ENCODE assay signal across 12 cellular contexts in genomic region chr6:151393410-151393809, GRCh38. TPM values are rescaled to one million over a fixed set of nuclear protein-coding genes. Genes with fewer than 3 reads are reported as not detected.
DNase-seq lines count a peak whose midpoint lies in the region; ATAC-seq and TF ChIP-seq lines count a peak whose summit lies in the region.
"Had no signal": no experiment of that assay in that cellular context is flagged by ENCODE, and none has a peak within 500 bp of the region (broad histone marks: within the 10 kb centered on the region; RNA-seq: fewer than 3 reads in every experiment).

No MANE protein-coding gene starts in this region.

- no peaks in the 10 kb centered on the region for H3K9me2 ChIP-seq in OCI-LY7 (ENCODE audit: insufficient read depth, low read length)

- H3K9ac ChIP-seq in rectal smooth muscle tissue (ENCODE audit: low read length), result no peak overlapping the region

- no peaks in the 10 kb centered on the region for H3K9me3 ChIP-seq in OCI-LY7 (ENCODE audit: low read length)
- H3K9me3 ChIP-seq: adrenal gland had no signal

- no peak for ATAC-seq in effector memory CD8-positive, alpha-beta T cell (replicated peaks)
- no peak for ATAC-seq in sciatic nerve

- DNase-seq in activated CD4-positive, alpha-beta T cell treated with anti-CD3 and anti-CD28 coated beads, Interleukin-2, amount 10 ng/mL, durations not matched to agents 7 days and 5 days, result no peak
- no peak for DNase-seq in activated CD4-positive, alpha-beta T cell treated with anti-CD3 and anti-CD28 coated beads, Interleukin-2, amount 50 U/mL, for 48 hours
- DNase-seq in OCI-LY7 (ENCODE audit: low spot score) (no peak), sciatic nerve (ENCODE audit: low spot score) (no peak)
- no peak for DNase-seq in effector memory CD8-positive, alpha-beta T cell
- no peak for DNase-seq in effector CD8-positive, alpha-beta T cell (lab: John Stamatoyannopoulos, UW)
- DNase-seq in activated effector memory CD4-positive, alpha-beta T cell treated with anti-CD3 and anti-CD28 coated beads, Interleukin-2, amount 50 U/mL, for 16 hours, result no peak
- DNase-seq: adrenal gland, KBM-7, NCI-H526 treated with DMSO at 0.1 percent for 48 hours, small intestine had no signal

- H3K27me3 ChIP-seq in rectal smooth muscle tissue (ENCODE audit: control insufficient read depth, insufficient read depth, low read length), result no peaks in the 10 kb centered on the region
- H3K27me3 ChIP-seq: adrenal gland had no signal

- POLR2A ChIA-PET in activated CD4-positive, alpha-beta T cell treated with anti-CD3 and anti-CD28 coated beads, Interleukin-2, amount 10 ng/mL, durations not matched to agents 7 days and 5 days (lab: Charles Lee), result no interaction called here
- POLR2A ChIA-PET in OCI-LY7 (lab: Charles Lee), result interaction anchor here (0.6 to 1.0 kb wide), 3 partner anchors 9 to 791 kb away, joined by 3 to 4 read pairs (median 3); no protein-coding TSS in a partner anchor

- peak overlapping the region; percentile 81 for H3K4me2 ChIP-seq in OCI-LY7 (ENCODE audit: low read length)

- CTCF ChIA-PET in activated CD4-positive, alpha-beta T cell treated with anti-CD3 and anti-CD28 coated beads, Interleukin-2, amount 10 ng/mL, durations not matched to agents 7 days and 5 days (lab: Charles Lee), result interaction anchor here (0.6 to 3.4 kb wide), 3 partner anchors 12 to 83 kb away, joined by 3 to 17 read pairs (median 3); partner anchors contain the start of gene RMND1
- CTCF ChIA-PET in OCI-LY7 (lab: Charles Lee; ENCODE audit: unreplicated experiment), result no interaction called here

- no peak for TF ChIP-seq CTCF in OCI-LY7 (conservative IDR thresholded peaks at IDR 0.05; ENCODE audit: low read length)

- peak overlapping the region; percentile 98 for H3K27ac Mint-ChIP-seq in activated CD4-positive, alpha-beta T cell treated with anti-CD3 and anti-CD28 coated beads, Interleukin-2, amount 10 ng/mL, durations not matched to agents 7 days and 5 days
- peak overlapping the region; percentile 95 to 96 for H3K27ac Mint-ChIP-seq in effector memory CD8-positive, alpha-beta T cell

- H3K4me1 ChIP-seq in OCI-LY7 (ENCODE audit: insufficient read depth, low read length, poor library complexity, severe bottlenecking) (peaks cover 50% of the 10 kb centered on the region), rectal smooth muscle tissue (ENCODE audit: control insufficient read depth, insufficient read depth, low read length) (peaks cover 18% of the 10 kb centered on the region)

- peaks cover 48% of the 10 kb centered on the region for H4K20me1 ChIP-seq in OCI-LY7 (ENCODE audit: insufficient read depth, low read length)

- H3K36me3 Mint-ChIP-seq in activated CD4-positive, alpha-beta T cell treated with anti-CD3 and anti-CD28 coated beads, Interleukin-2, amount 10 ng/mL, durations not matched to agents 7 days and 5 days (ENCODE audit: low read depth), result peaks cover 41% of the 10 kb centered on the region
- H3K36me3 Mint-ChIP-seq in effector memory CD8-positive, alpha-beta T cell (ENCODE audit: insufficient read depth), result peaks cover 50% of the 10 kb centered on the region

- H3K4me3 ChIP-seq in OCI-LY7 (ENCODE audit: low read depth, low read length, poor library complexity, severe bottlenecking) (peak overlapping the region; percentile 99), rectal smooth muscle tissue (ENCODE audit: low read length) (no peak overlapping the region)

- no TSS peak for BruUV-seq in OCI-LY7 (replicated peaks; lab: Mats Ljungman, UMichigan)

- H3K4me1 Mint-ChIP-seq in activated CD4-positive, alpha-beta T cell treated with anti-CD3 and anti-CD28 coated beads, Interleukin-2, amount 10 ng/mL, durations not matched to agents 7 days and 5 days, result peaks cover 48% of the 10 kb centered on the region
- peaks cover 44 to 58% of the 10 kb centered on the region in 2 donors for H3K4me1 Mint-ChIP-seq in effector memory CD8-positive, alpha-beta T cell (ENCODE audit: low read depth in 2 of 2)

- no peaks in the 10 kb centered on the region for H3K27me3 Mint-ChIP-seq in activated CD4-positive, alpha-beta T cell treated with anti-CD3 and anti-CD28 coated beads, Interleukin-2, amount 10 ng/mL, durations not matched to agents 7 days and 5 days
- H3K27me3 Mint-ChIP-seq in effector memory CD8-positive, alpha-beta T cell, result no peaks in the 10 kb centered on the region

- peak overlapping the region; percentile 98 for H3K4me3 Mint-ChIP-seq in activated CD4-positive, alpha-beta T cell treated with anti-CD3 and anti-CD28 coated beads, Interleukin-2, amount 10 ng/mL, durations not matched to agents 7 days and 5 days
- peak overlapping the region; percentile 94 to 95 for H3K4me3 Mint-ChIP-seq in effector memory CD8-positive, alpha-beta T cell

- peaks cover 58% of the 10 kb centered on the region for H3K36me3 ChIP-seq in OCI-LY7 (ENCODE audit: insufficient read depth, low read length)
- H3K36me3 ChIP-seq in rectal smooth muscle tissue (ENCODE audit: control insufficient read depth, insufficient read depth, low read length), result no peaks in the 10 kb centered on the region
- H3K36me3 ChIP-seq: adrenal gland had no signal

- H3K27ac ChIP-seq in OCI-LY7 (ENCODE audit: low read depth, low read length, poor library complexity, severe bottlenecking) (no peak overlapping the region), rectal smooth muscle tissue (ENCODE audit: low read depth, low read length) (peak overlapping the region; percentile 6)

- peaks cover 81% of the 10 kb centered on the region for H3K79me2 ChIP-seq in OCI-LY7 (ENCODE audit: insufficient read depth, low read depth, low read length)

- intact Hi-C loops in OCI-LY7 (cut with micrococcal nuclease; ENCODE audit: unreplicated experiment) (loop anchor here (5.0 kb wide), 2 partner anchors 909 to 1589 kb away; partner anchors contain the start of gene FBXO5), sciatic nerve (cut with DNase I) (no loop called here)

- H2AFZ ChIP-seq in OCI-LY7 (ENCODE audit: low read length), result no peak overlapping the region

- no peaks in the 10 kb centered on the region for H3K9me3 Mint-ChIP-seq in activated CD4-positive, alpha-beta T cell treated with anti-CD3 and anti-CD28 coated beads, Interleukin-2, amount 10 ng/mL, durations not matched to agents 7 days and 5 days
- H3K9me3 Mint-ChIP-seq in effector memory CD8-positive, alpha-beta T cell, result no peaks in the 10 kb centered on the region

RNA-seq across cellular contexts. Expression of gene ZBTB2, which starts 2.1 kb away (rescaled TPM):
- total RNA-seq in activated CD4-positive, alpha-beta T cell treated with anti-CD3 and anti-CD28 coated beads, Interleukin-2, amount 10 ng/mL, durations not matched to agents 7 days and 5 days, result 10 to 100 TPM; 23.5 to 28.3 TPM
- total RNA-seq in OCI-LY7 (2014; rRNA removed; shearing (Covaris generic)), result 16.4 and 17.0 TPM in 2 replicates
- total RNA-seq in OCI-LY7 (2022), result 17.0 and 18.4 TPM in 2 replicates
- 13.2 TPM for total RNA-seq in sciatic nerve

RNA-seq across cellular contexts. Expression of gene RMND1, which starts 58.5 kb away (rescaled TPM):
- total RNA-seq in activated CD4-positive, alpha-beta T cell treated with anti-CD3 and anti-CD28 coated beads, Interleukin-2, amount 10 ng/mL, durations not matched to agents 7 days and 5 days, result 10 to 100 TPM; 14.4 to 18.5 TPM
- total RNA-seq in OCI-LY7 (2014; rRNA removed; shearing (Covaris generic)), result 10.2 and 21.2 TPM in 2 replicates
- total RNA-seq in OCI-LY7 (2022) (22.0 and 22.3 TPM in 2 replicates), sciatic nerve (18.5 TPM)
